In genomic region chr19:10946964-10947657, GRCh38 we compare ENCODE assay signal across 13 cellular contexts. TPM values are rescaled to one million over a fixed set of nuclear protein-coding genes. Genes with fewer than 3 reads are reported as not detected.
A peak's percentile ranks its signal among the peaks of the same experiment; 100 is the strongest.
DNase-seq lines count a peak whose midpoint lies in the region; ATAC-seq and FAIRE-seq lines count a peak whose summit lies in the region.
"Had no signal": no experiment of that assay in that cellular context is flagged by ENCODE, and none has a peak within 500 bp of the region (broad histone marks: within the 10 kb centered on the region; RNA-seq: fewer than 3 reads in every experiment).

No MANE protein-coding gene starts in this region.

- H3K4me1 ChIP-seq in adipocyte (ENCODE audit: control insufficient read depth, insufficient read depth, low read length) = peaks cover 22% of the 10 kb centered on the region

- peak; percentile 71 for DNase-seq in adipocyte (ENCODE audit: low read depth)
- peak; percentile 56 for DNase-seq in glomerular visceral epithelial cell (ENCODE audit: extremely low spot score)
- DNase-seq in renal cortical epithelial cell (ENCODE audit: low read depth) = peak; percentile 95
- DNase-seq in SK-N-DZ (ENCODE audit: low spot score) = no peak
- DNase-seq in AML-193 (lab: John Stamatoyannopoulos, UW) = no peak
- DNase-seq in HK-2 (ENCODE audit: unreplicated experiment) = no peak
- DNase-seq: activated CD4-positive, alpha-beta T cell treated with anti-CD3 and anti-CD28 coated beads, Interleukin-2, amount 10 ng/mL, durations not matched to agents 24 days and 14 days; CD4-positive, alpha-beta memory T cell; mucosa of descending colon; stimulated activated CD4-positive, alpha-beta T cell treated with anti-CD3 and anti-CD28 coated beads, Interleukin-4, amount 100 ng/mL, for 4 hours; stimulated activated naive CD8-positive, alpha-beta T cell treated with anti-CD3 and anti-CD28 coated beads, Interleukin-15, Interleukin-2, amounts not matched to agents 100 U/mL and 50 U/mL, for 24 hours had no signal

- no peak overlapping the region for H3K4me3 ChIP-seq in adipocyte (ENCODE audit: low read length)
- H3K4me3 ChIP-seq: mucosa of descending colon had no signal

- no peaks in the 10 kb centered on the region for H3K27me3 ChIP-seq in adipocyte (replicated peaks; ENCODE audit: control insufficient read depth, insufficient read depth, low read length)

- FAIRE-seq in G401.6 (lab: Jason Lieb, UNC) = peak; percentile 99

- no peaks in the 10 kb centered on the region for H3K9me3 ChIP-seq in adipocyte (ENCODE audit: control insufficient read depth, low read length)
- H3K9me3 ChIP-seq: mucosa of descending colon had no signal

- no peak for ATAC-seq in HG03097 (IDR thresholded peaks at IDR 0.05; ENCODE audit: low FRiP score, unreplicated experiment)
- ATAC-seq: mucosa of descending colon; stimulated activated naive CD8-positive, alpha-beta T cell treated with anti-CD3 and anti-CD28 coated beads, Interleukin-15, Interleukin-2, amounts not matched to agents 100 U/mL and 50 U/mL, for 24 hours had no signal

- peak overlapping the region; percentile 14 for H3K9ac ChIP-seq in adipocyte (ENCODE audit: low read length)

- H3K36me3 ChIP-seq in adipocyte (ENCODE audit: control insufficient read depth, insufficient read depth, low read length, severe bottlenecking) = no peaks in the 10 kb centered on the region

RNA-seq across cellular contexts. Expression of gene SMARCA4, which starts 13.7 kb away (rescaled TPM):
- total RNA-seq in renal cortical epithelial cell = 83.0 and 313 TPM in 2 replicates
- 129 and 133 TPM in 2 replicates for polyA plus RNA-seq in SK-N-DZ (2014; cell fraction: cytosol; rRNA removed)
- polyA plus RNA-seq in SK-N-DZ (2014; cell fraction: nucleus; rRNA removed) = 96.2 and 170 TPM in 2 replicates

RNA-seq across cellular contexts. Expression of gene TIMM29, which starts 18.5 kb away (rescaled TPM):
- 38.9 and 48.6 TPM in 2 replicates for total RNA-seq in renal cortical epithelial cell
- polyA plus RNA-seq in SK-N-DZ (2014; cell fraction: cytosol; rRNA removed) = 44.8 and 53.6 TPM in 2 replicates
- 29.8 and 30.4 TPM in 2 replicates for polyA plus RNA-seq in SK-N-DZ (2014; cell fraction: nucleus; rRNA removed)

RNA-seq across cellular contexts. Expression of gene YIPF2, which starts 18.7 kb away (rescaled TPM):
- total RNA-seq in renal cortical epithelial cell = 67.5 and 148 TPM in 2 replicates
- polyA plus RNA-seq in SK-N-DZ (2014; cell fraction: cytosol; rRNA removed) = 30.9 and 33.4 TPM in 2 replicates
- 53.7 and 57.2 TPM in 2 replicates for polyA plus RNA-seq in SK-N-DZ (2014; cell fraction: nucleus; rRNA removed)

Comparison
In these comparisons a context has a peak if more than half of its experiments do, and no peak if none do; other contexts are left out.
1. DNase-seq: peak in adipocyte (single experiment), glomerular visceral epithelial cell (single experiment) and renal cortical epithelial cell (single experiment); none in SK-N-DZ (single experiment), AML-193 (0 of 2) and HK-2 (single experiment).